Comparison of ENCODE assay signal across 14 cellular contexts in the genomic region with DNA sequence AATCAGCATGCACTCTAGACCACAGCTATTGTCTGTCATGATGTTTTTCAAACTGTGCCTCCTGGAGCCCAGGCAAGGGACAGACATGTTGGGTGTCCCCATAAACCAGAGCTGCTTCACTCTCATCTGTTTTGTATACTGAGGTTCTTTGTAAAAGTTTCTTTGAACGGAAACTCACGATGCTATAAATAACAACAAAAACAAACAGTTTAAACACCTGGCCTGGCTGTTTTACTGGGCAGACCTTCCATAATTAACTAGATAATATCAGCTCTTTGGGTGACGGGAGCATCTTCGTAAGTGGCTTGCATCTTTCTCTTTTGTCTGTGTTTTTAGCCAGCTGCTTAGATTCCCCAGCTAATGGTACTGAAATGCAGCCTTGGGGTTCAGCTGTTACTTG.
DNase-seq lines count a peak whose midpoint lies in the region; ATAC-seq and TF ChIP-seq lines count a peak whose summit lies in the region.
"Had no signal": no experiment of that assay in that cellular context is flagged by ENCODE, and none has a peak within 500 bp of the region (broad histone marks: within the 10 kb centered on the region; RNA-seq: fewer than 3 reads in every experiment).

No MANE protein-coding gene starts in this region.

- no peak overlapping the region for H3K27ac Mint-ChIP-seq in activated naive CD8-positive, alpha-beta T cell treated with anti-CD3 and anti-CD28 coated beads for 36 hours
- no peak overlapping the region for H3K27ac Mint-ChIP-seq in endothelial cell (ENCODE audit: unreplicated experiment)
- no peak overlapping the region for H3K27ac Mint-ChIP-seq in activated T-helper 2 cell treated with anti-CD3 and anti-CD28 coated beads, Interferon-gamma antibody, Interleukin-2, Interleukin-4, amounts not matched to agents 10 μg/mL and 5 μg/mL and 100 μg/mL, durations not matched to agents 14 hours and 24 hours and 36 hours
- H3K27ac Mint-ChIP-seq: WTC11 had no signal

- intact Hi-C loops in activated T-helper 2 cell treated with anti-CD3 and anti-CD28 coated beads, Interferon-gamma antibody, Interleukin-2, Interleukin-4, amounts not matched to agents 10 μg/mL and 5 μg/mL and 100 μg/mL, durations not matched to agents 14 hours and 24 hours and 36 hours (cut with micrococcal nuclease): no loop called here

- peaks cover 2% of the 10 kb centered on the region for H3K36me3 Mint-ChIP-seq in activated naive CD8-positive, alpha-beta T cell treated with anti-CD3 and anti-CD28 coated beads for 36 hours
- H3K36me3 Mint-ChIP-seq in endothelial cell (ENCODE audit: low read depth, unreplicated experiment): peaks cover 10% of the 10 kb centered on the region
- H3K36me3 Mint-ChIP-seq in activated T-helper 2 cell treated with anti-CD3 and anti-CD28 coated beads, Interferon-gamma antibody, Interleukin-2, Interleukin-4, amounts not matched to agents 10 μg/mL and 5 μg/mL and 100 μg/mL, durations not matched to agents 14 hours and 24 hours and 36 hours (ENCODE audit: low read depth): peaks cover 5% of the 10 kb centered on the region

- ATAC-seq in GM19463 (IDR thresholded peaks at IDR 0.05; ENCODE audit: unreplicated experiment) (peak; percentile 63), HG02973 (IDR thresholded peaks at IDR 0.05; ENCODE audit: unreplicated experiment) (peak; percentile 57)
- ATAC-seq: Panc1, WTC11 had no signal

- no peak overlapping the region for H3K4me3 ChIP-seq in GM12864 (ENCODE audit: low read depth, low read length)

- TF ChIP-seq CTCF in GM12864 (IDR thresholded peaks at IDR 0.05; ENCODE audit: low read depth, low read length, missing control alignments): no peak
- no peak for TF ChIP-seq CTCF in endothelial cell (IDR thresholded peaks at IDR 0.05; ENCODE audit: unreplicated experiment)

- peaks cover 27% of the 10 kb centered on the region for H3K4me1 Mint-ChIP-seq in activated naive CD8-positive, alpha-beta T cell treated with anti-CD3 and anti-CD28 coated beads for 36 hours
- H3K4me1 Mint-ChIP-seq in endothelial cell (ENCODE audit: unreplicated experiment): peaks cover 3% of the 10 kb centered on the region
- peaks cover 19% of the 10 kb centered on the region for H3K4me1 Mint-ChIP-seq in activated T-helper 2 cell treated with anti-CD3 and anti-CD28 coated beads, Interferon-gamma antibody, Interleukin-2, Interleukin-4, amounts not matched to agents 10 μg/mL and 5 μg/mL and 100 μg/mL, durations not matched to agents 14 hours and 24 hours and 36 hours (ENCODE audit: low read depth)

- H3K27me3 Mint-ChIP-seq in activated naive CD8-positive, alpha-beta T cell treated with anti-CD3 and anti-CD28 coated beads for 36 hours: no peaks in the 10 kb centered on the region
- peaks cover 2% of the 10 kb centered on the region for H3K27me3 Mint-ChIP-seq in endothelial cell (ENCODE audit: unreplicated experiment)
- peaks cover 2% of the 10 kb centered on the region for H3K27me3 Mint-ChIP-seq in activated T-helper 2 cell treated with anti-CD3 and anti-CD28 coated beads, Interferon-gamma antibody, Interleukin-2, Interleukin-4, amounts not matched to agents 10 μg/mL and 5 μg/mL and 100 μg/mL, durations not matched to agents 14 hours and 24 hours and 36 hours (ENCODE audit: low read depth)

- no peaks in the 10 kb centered on the region for H3K9me3 Mint-ChIP-seq in activated naive CD8-positive, alpha-beta T cell treated with anti-CD3 and anti-CD28 coated beads for 36 hours
- no peaks in the 10 kb centered on the region for H3K9me3 Mint-ChIP-seq in endothelial cell (ENCODE audit: unreplicated experiment)
- H3K9me3 Mint-ChIP-seq in activated T-helper 2 cell treated with anti-CD3 and anti-CD28 coated beads, Interferon-gamma antibody, Interleukin-2, Interleukin-4, amounts not matched to agents 10 μg/mL and 5 μg/mL and 100 μg/mL, durations not matched to agents 14 hours and 24 hours and 36 hours: peaks cover 10% of the 10 kb centered on the region

- no peak overlapping the region for H3K4me3 Mint-ChIP-seq in activated naive CD8-positive, alpha-beta T cell treated with anti-CD3 and anti-CD28 coated beads for 36 hours
- H3K4me3 Mint-ChIP-seq in endothelial cell (ENCODE audit: unreplicated experiment): no peak overlapping the region
- H3K4me3 Mint-ChIP-seq in activated T-helper 2 cell treated with anti-CD3 and anti-CD28 coated beads, Interferon-gamma antibody, Interleukin-2, Interleukin-4, amounts not matched to agents 10 μg/mL and 5 μg/mL and 100 μg/mL, durations not matched to agents 14 hours and 24 hours and 36 hours (ENCODE audit: low read depth): no peak overlapping the region
- H3K4me3 Mint-ChIP-seq: WTC11 had no signal

- DNase-seq in GM12864 (ENCODE audit: low read depth) (peak; percentile 72), NCI-H146 treated with DMSO at 0.1 percent for 48 hours (lab: John Stamatoyannopoulos, UW; ENCODE audit: unreplicated experiment) (peak; percentile 17), endothelial cell (ENCODE audit: low spot score) (no peak), DMS53 (lab: John Stamatoyannopoulos, UW) (no peak)
- no peak for DNase-seq in activated naive CD8-positive, alpha-beta T cell treated with anti-CD3 and anti-CD28 coated beads for 36 hours
- DNase-seq in activated T-helper 2 cell treated with anti-CD3 and anti-CD28 coated beads, Interferon-gamma antibody, Interleukin-2, Interleukin-4, amounts not matched to agents 10 μg/mL and 5 μg/mL and 100 μg/mL, durations not matched to agents 14 hours and 24 hours and 36 hours (ENCODE audit: low spot score): no peak
- DNase-seq: activated effector memory CD4-positive, alpha-beta T cell treated with anti-CD3 and anti-CD28 coated beads, Interleukin-2, amount 50 U/mL, for 16 hours; C1 segment of cervical spinal cord; NCI-H1694; substantia nigra had no signal

Comparison
In these comparisons a context has a peak if more than half of its experiments do, and no peak if none do; other contexts are left out.
1. DNase-seq: peak in GM12864 (single experiment) and NCI-H146 treated with DMSO at 0.1 percent for 48 hours (single experiment); none in activated naive CD8-positive, alpha-beta T cell treated with anti-CD3 and anti-CD28 coated beads for 36 hours (single experiment), endothelial cell (single experiment), DMS53 (single experiment) and activated T-helper 2 cell treated with anti-CD3 and anti-CD28 coated beads, Interferon-gamma antibody, Interleukin-2, Interleukin-4, amounts not matched to agents 10 μg/mL and 5 μg/mL and 100 μg/mL, durations not matched to agents 14 hours and 24 hours and 36 hours (single experiment).